8 cellular contexts compared by ENCODE assay signal in the genomic region with DNA sequence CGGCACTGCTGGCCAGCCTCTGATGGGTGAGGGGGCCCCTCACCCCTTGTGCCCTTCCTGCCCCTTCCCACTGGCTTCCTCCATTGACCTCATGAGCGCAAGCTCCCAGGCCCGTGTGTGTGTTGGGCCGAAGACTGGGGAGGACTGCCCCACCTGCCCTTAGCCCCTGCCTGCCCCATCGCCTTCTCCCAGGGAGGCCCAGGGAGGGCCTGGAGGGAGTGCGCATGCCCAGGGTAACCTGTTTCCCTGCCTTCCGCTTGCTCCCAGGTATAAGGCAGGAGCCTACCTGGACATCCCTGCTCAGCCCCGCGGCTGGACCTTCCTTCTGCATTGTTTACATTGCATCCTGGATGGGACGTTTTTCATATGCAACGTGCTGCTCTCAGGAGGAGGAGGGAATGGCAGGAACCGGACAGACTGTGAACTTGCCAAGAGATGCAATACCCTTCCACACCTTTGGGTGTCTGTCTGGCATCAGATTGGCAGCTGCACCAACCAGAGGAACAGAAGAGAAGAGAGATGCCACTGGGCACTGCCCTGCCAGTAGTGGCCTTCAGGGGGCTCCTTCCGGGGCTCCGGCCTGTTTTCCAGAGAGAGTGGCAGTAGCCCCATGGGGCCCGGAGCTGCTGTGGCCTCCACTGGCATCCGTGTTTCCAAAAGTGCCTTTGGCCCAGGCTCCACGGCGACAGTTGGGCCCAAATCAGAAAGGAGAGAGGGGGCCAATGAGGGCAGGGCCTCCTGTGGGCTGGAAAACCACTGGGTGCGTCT. TPM values are rescaled to one million over a fixed set of nuclear protein-coding genes. Genes with fewer than 3 reads are reported as not detected.
DNase-seq lines count a peak whose midpoint lies in the region; ATAC-seq and TF ChIP-seq lines count a peak whose summit lies in the region.

No MANE protein-coding gene starts in this region.

- intact Hi-C loops in lower lobe of right lung (cut with DNase I), result no loop called here

- H3K36me3 ChIP-seq in lower lobe of right lung, result peaks cover 46% of the 10 kb centered on the region

- H3K9me3 ChIP-seq in lower lobe of right lung, result no peaks in the 10 kb centered on the region

- H3K27ac ChIP-seq in C4-2B (peak overlapping the region; percentile 50), lower lobe of right lung (peak overlapping the region; percentile 41)

- DNase-seq in HPDE6-E6E7 (ENCODE audit: extremely low spot score), result peak; percentile 70
- DNase-seq in astrocyte of the cerebellum (ENCODE audit: low read depth), result no peak
- DNase-seq in lower lobe of right lung, result no peak
- DNase-seq in effector CD8-positive, alpha-beta T cell (lab: John Stamatoyannopoulos, UW), result no peak
- DNase-seq in GM19240 (ENCODE audit: insufficient read length, low spot score), result no peak

- ATAC-seq in lower lobe of right lung, result no peak
- ATAC-seq in GM18519 (IDR thresholded peaks at IDR 0.05; ENCODE audit: low FRiP score, unreplicated experiment), result no peak
- ATAC-seq in GM21360 (IDR thresholded peaks at IDR 0.05; ENCODE audit: unreplicated experiment), result no peak

- no peak overlapping the region for H3K4me3 ChIP-seq in astrocyte of the cerebellum (ENCODE audit: low read depth, low read length)
- peak overlapping the region; percentile 19 for H3K4me3 ChIP-seq in lower lobe of right lung

- TF ChIP-seq CTCF in C4-2B (conservative IDR thresholded peaks at IDR 0.05), result peak; percentile 90
- peak; percentile 31 for TF ChIP-seq CTCF in astrocyte of the cerebellum (IDR thresholded peaks at IDR 0.05; ENCODE audit: low read depth, low read length, missing control alignments)
- peak; percentile 8 for TF ChIP-seq CTCF in lower lobe of right lung (IDR thresholded peaks at IDR 0.05)

- in situ Hi-C loops in astrocyte of the cerebellum (cut with HindIII; ENCODE audit: low sequenced_read_pairs), result no loop called here

- no peaks in the 10 kb centered on the region for H3K27me3 ChIP-seq in lower lobe of right lung (ENCODE audit: low read depth)

- H3K4me1 ChIP-seq in lower lobe of right lung, result peaks cover 81% of the 10 kb centered on the region

RNA-seq across cellular contexts. Expression of gene DLL4, which starts 8.8 kb away (rescaled TPM):
- total RNA-seq in lower lobe of right lung, result 21.3 TPM

RNA-seq across cellular contexts. Expression of gene CHAC1, which starts 15.3 kb away (rescaled TPM):
- 1.8 TPM for total RNA-seq in lower lobe of right lung

RNA-seq across cellular contexts. Expression of gene VPS18, which starts 43.7 kb away (rescaled TPM):
- total RNA-seq in lower lobe of right lung, result 24.0 TPM

Comparison
In these comparisons a context has a peak if more than half of its experiments do, and no peak if none do; other contexts are left out.
1. CTCF ChIP-seq: peak in every context shown above with its lines; median percentile 90 in C4-2B; 31 in astrocyte of the cerebellum; 8 in lower lobe of right lung.